Comparison of ENCODE assay signal across 28 cellular contexts in the genomic region with DNA sequence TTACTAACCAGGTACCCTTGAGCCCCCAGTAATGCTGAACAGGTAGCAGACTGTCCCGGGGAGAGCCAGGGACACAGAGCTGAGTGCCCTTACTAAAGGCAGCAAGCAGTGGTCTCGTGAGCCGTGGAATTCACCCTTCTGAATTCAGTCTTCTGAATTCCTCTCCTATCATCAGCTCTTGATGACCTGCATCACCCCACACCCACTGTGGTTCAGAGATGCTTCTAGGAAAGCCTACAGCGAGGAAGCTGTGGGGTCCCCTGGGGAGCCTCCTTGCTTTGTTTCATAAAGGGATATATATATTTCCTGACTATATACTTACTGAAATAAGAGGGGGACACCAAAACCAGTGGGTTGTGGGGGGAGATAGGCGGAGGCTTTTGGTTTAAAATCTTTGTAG. TPM values are rescaled to one million over a fixed set of nuclear protein-coding genes. Genes with fewer than 3 reads are reported as not detected.
"Had no signal": no experiment of that assay in that cellular context is flagged by ENCODE, and none has a peak within 500 bp of the region (broad histone marks: within the 10 kb centered on the region; RNA-seq: fewer than 3 reads in every experiment).

No MANE protein-coding gene starts in this region.

- H3K27ac Mint-ChIP-seq: naive thymus-derived CD4-positive, alpha-beta T cell; nephron; neural progenitor cell; stimulated activated naive CD8-positive, alpha-beta T cell treated with anti-CD3 and anti-CD28 coated beads, Interleukin-15, amount 100 ng/mL, for 72 hours had no signal

- H3K9me3 Mint-ChIP-seq: neural progenitor cell had no signal

- H3K36me3 Mint-ChIP-seq: naive thymus-derived CD4-positive, alpha-beta T cell; neural progenitor cell had no signal

- DNase-seq: cortex of kidney; effector CD4-positive, alpha-beta T cell; foreskin fibroblast; gastrocnemius medialis; kidney; mesenchymal stem cell; midbrain; naive thymus-derived CD4-positive, alpha-beta T cell; sigmoid colon; stimulated activated CD4-positive, alpha-beta T cell treated with anti-CD3 and anti-CD28 coated beads, Interleukin-4, amount 100 ng/mL, for 4 hours; stimulated activated naive CD4-positive, alpha-beta T cell; stimulated activated naive CD8-positive, alpha-beta T cell treated with anti-CD3 and anti-CD28 coated beads, Interleukin-15, amount 100 ng/mL, for 72 hours; thyroid gland; trophoblast cell had no signal

- ATAC-seq: gastrocnemius medialis; left lobe of liver; naive thymus-derived CD4-positive, alpha-beta T cell had no signal

- H3K4me3 Mint-ChIP-seq: naive thymus-derived CD4-positive, alpha-beta T cell; nephron; neural progenitor cell; stimulated activated naive CD8-positive, alpha-beta T cell treated with anti-CD3 and anti-CD28 coated beads, Interleukin-15, amount 100 ng/mL, for 72 hours had no signal

- H3K4me1 Mint-ChIP-seq: naive thymus-derived CD4-positive, alpha-beta T cell; nephron; neural progenitor cell; stimulated activated naive CD8-positive, alpha-beta T cell treated with anti-CD3 and anti-CD28 coated beads, Interleukin-15, amount 100 ng/mL, for 72 hours had no signal

- H3K4me3 ChIP-seq: gastrocnemius medialis, neural progenitor cell, prostate gland, right atrium auricular region, sigmoid colon, thyroid gland had no signal

- H3K27me3 ChIP-seq: gastrocnemius medialis, neural progenitor cell, right atrium auricular region, sigmoid colon, thyroid gland had no signal

- H3K36me3 ChIP-seq: gastrocnemius medialis, neural progenitor cell, prostate gland, right atrium auricular region, sigmoid colon, thyroid gland had no signal

RNA-seq across cellular contexts. Expression of gene SPATA19, which starts 2.6 kb away (rescaled TPM):
- total RNA-seq: dermis microvascular lymphatic vessel endothelial cell; gastrocnemius medialis; glomerular endothelial cell; kidney; left lobe of liver; liver; lung microvascular endothelial cell; mucosa of gallbladder; naive thymus-derived CD4-positive, alpha-beta T cell; osteoblast; right atrium auricular region; sigmoid colon; skeletal muscle tissue; temporal lobe; urinary bladder had no signal
